In the genomic region with DNA sequence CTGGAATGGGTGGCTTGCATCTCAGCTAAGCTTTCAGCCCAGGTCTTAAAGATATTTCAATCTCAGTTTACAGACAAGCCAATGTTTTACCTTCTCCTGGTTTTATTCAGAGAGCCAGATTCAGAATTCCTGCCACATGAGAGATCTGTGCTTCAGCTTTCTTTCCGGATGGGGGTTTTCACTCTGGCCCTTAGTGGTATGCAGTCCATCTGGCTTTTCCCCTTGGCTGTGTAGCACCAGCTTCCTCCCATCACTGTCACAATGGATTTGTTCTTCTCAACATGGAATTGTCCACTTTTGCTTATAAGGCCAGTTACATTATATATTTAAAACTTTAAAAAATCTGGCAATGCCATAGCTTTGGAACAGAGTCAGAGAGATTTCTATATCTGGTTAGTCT, we compare ENCODE assay signal across 16 cellular contexts.
A peak's percentile ranks its signal among the peaks of the same experiment; 100 is the strongest.
DNase-seq lines count a peak whose midpoint lies in the region; ATAC-seq lines count a peak whose summit lies in the region.
"Had no signal": no experiment of that assay in that cellular context is flagged by ENCODE, and none has a peak within 500 bp of the region (broad histone marks: within the 10 kb centered on the region; RNA-seq: fewer than 3 reads in every experiment).

No MANE protein-coding gene starts in this region.

- no peaks in the 10 kb centered on the region for H3K9me3 Mint-ChIP-seq in central memory CD8-positive, alpha-beta T cell
- H3K9me3 Mint-ChIP-seq in activated CD8-positive, alpha-beta memory T cell treated with anti-CD3 and anti-CD28 coated beads, Interleukin-2, amount 10 ng/mL, durations not matched to agents 7 days and 5 days (ENCODE audit: low read depth) = no peaks in the 10 kb centered on the region
- H3K9me3 Mint-ChIP-seq: HFFc6 had no signal

- intact Hi-C loops in posterior cingulate gyrus (cut with DNase I) = no loop called here

- peaks cover 7% of the 10 kb centered on the region for H3K27me3 Mint-ChIP-seq in central memory CD8-positive, alpha-beta T cell
- H3K27me3 Mint-ChIP-seq in activated CD8-positive, alpha-beta memory T cell treated with anti-CD3 and anti-CD28 coated beads, Interleukin-2, amount 10 ng/mL, durations not matched to agents 7 days and 5 days = peaks cover 5% of the 10 kb centered on the region

- CTCF ChIA-PET in activated CD8-positive, alpha-beta memory T cell treated with anti-CD3 and anti-CD28 coated beads, Interleukin-2, amount 10 ng/mL, durations not matched to agents 7 days and 5 days (lab: Charles Lee) = interaction anchor here (1.6 to 4.0 kb wide), 6 partner anchors 35 to 575 kb away, joined by 3 to 17 read pairs (median 10); no protein-coding TSS in a partner anchor

- no peak overlapping the region for H3K4me3 Mint-ChIP-seq in central memory CD8-positive, alpha-beta T cell
- H3K4me3 Mint-ChIP-seq in activated CD8-positive, alpha-beta memory T cell treated with anti-CD3 and anti-CD28 coated beads, Interleukin-2, amount 10 ng/mL, durations not matched to agents 7 days and 5 days = no peak overlapping the region
- H3K4me3 Mint-ChIP-seq: HFFc6 had no signal

- ATAC-seq in central memory CD8-positive, alpha-beta T cell (replicated peaks; ENCODE audit: extremely low read depth, poor library complexity, severe bottlenecking) = no peak
- ATAC-seq in HG02938 (IDR thresholded peaks at IDR 0.05; ENCODE audit: unreplicated experiment) = no peak
- no peak for ATAC-seq in activated CD8-positive, alpha-beta memory T cell treated with anti-CD3 and anti-CD28 coated beads, Interleukin-2, amount 10 ng/mL, durations not matched to agents 7 days and 5 days

- H3K4me1 Mint-ChIP-seq in central memory CD8-positive, alpha-beta T cell = peaks cover 52% of the 10 kb centered on the region
- H3K4me1 Mint-ChIP-seq in activated CD8-positive, alpha-beta memory T cell treated with anti-CD3 and anti-CD28 coated beads, Interleukin-2, amount 10 ng/mL, durations not matched to agents 7 days and 5 days = peaks cover 32% of the 10 kb centered on the region

- DNase-seq in HCEC 1CT (peak; percentile 63), left kidney (ENCODE audit: low read depth, low spot score) (peak; percentile 44), posterior cingulate gyrus (no peak)
- no peak for DNase-seq in central memory CD8-positive, alpha-beta T cell (ENCODE audit: low spot score in 2 of 2)
- no peak for DNase-seq in activated naive CD4-positive, alpha-beta T cell treated with Interleukin-2 at 50 U/mL for 16 hours
- DNase-seq in activated CD8-positive, alpha-beta memory T cell treated with anti-CD3 and anti-CD28 coated beads, Interleukin-2, amount 10 ng/mL, durations not matched to agents 7 days and 5 days = no peak
- DNase-seq: DMS 273 treated with DMSO at 0.1 percent for 48 hours, HFFc6, KG1, NCI-H1092, NCI-H187, NCI-H446 treated with DMSO at 0.1 percent for 48 hours, NCI-H748 treated with DMSO at 0.1 percent for 48 hours, Peyer's patch, SHP77 had no signal

- H3K27ac Mint-ChIP-seq in central memory CD8-positive, alpha-beta T cell (ENCODE audit: low read depth) = peak overlapping the region; percentile 100
- H3K27ac Mint-ChIP-seq in activated CD8-positive, alpha-beta memory T cell treated with anti-CD3 and anti-CD28 coated beads, Interleukin-2, amount 10 ng/mL, durations not matched to agents 7 days and 5 days = no peak overlapping the region
- H3K27ac Mint-ChIP-seq: HFFc6 had no signal

- no peaks in the 10 kb centered on the region for H3K36me3 Mint-ChIP-seq in central memory CD8-positive, alpha-beta T cell (ENCODE audit: insufficient read depth)
- H3K36me3 Mint-ChIP-seq in activated CD8-positive, alpha-beta memory T cell treated with anti-CD3 and anti-CD28 coated beads, Interleukin-2, amount 10 ng/mL, durations not matched to agents 7 days and 5 days = peaks cover 15% of the 10 kb centered on the region

Comparison
In these comparisons a context has a peak if more than half of its experiments do, and no peak if none do; other contexts are left out.
1. DNase-seq: peak in HCEC 1CT (single experiment) and left kidney (single experiment); none in central memory CD8-positive, alpha-beta T cell (0 of 2), posterior cingulate gyrus (0 of 10), activated naive CD4-positive, alpha-beta T cell treated with Interleukin-2 at 50 U/mL for 16 hours (single experiment) and activated CD8-positive, alpha-beta memory T cell treated with anti-CD3 and anti-CD28 coated beads, Interleukin-2, amount 10 ng/mL, durations not matched to agents 7 days and 5 days (single experiment).